ENCODE assay signal across 1 cellular context in the genomic region with DNA sequence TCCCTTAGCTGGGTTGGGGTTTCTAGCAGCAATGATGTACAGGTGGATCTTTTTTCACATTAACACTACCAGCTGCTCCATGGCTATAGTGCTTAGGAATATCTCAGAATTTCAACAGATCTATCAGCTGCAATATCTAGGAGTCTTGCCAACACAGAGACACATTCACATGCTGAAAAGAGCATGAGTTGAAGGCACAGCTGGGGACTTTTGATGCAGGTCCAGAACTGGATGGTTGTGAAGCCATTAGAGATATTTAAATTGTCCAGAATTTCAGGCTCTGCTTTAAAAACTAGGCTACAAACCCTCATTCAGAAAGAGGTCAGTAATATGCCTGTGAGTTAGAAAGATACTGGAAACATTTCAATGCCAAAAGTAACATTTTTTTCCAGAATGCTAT.
TF ChIP-seq lines count a peak whose summit lies in the region.

No MANE protein-coding gene starts in this region.

TF ChIP-seq in SK-N-SH, 30 proteins besides CTCF, POLR2A, EP300 and RAD21 (continued from another document):
- TF ChIP-seq IRF3 (IDR thresholded peaks at IDR 0.05; ENCODE audit: low read depth, low read length) (no peak), RFX5 (IDR thresholded peaks at IDR 0.05; ENCODE audit: low read length) (no peak), JUND (IDR thresholded peaks at IDR 0.05) (no peak), ZBTB33 (IDR thresholded peaks at IDR 0.05; ENCODE audit: borderline replicate concordance, low read depth) (no peak), SMC3 (IDR thresholded peaks at IDR 0.05; ENCODE audit: low read depth, low read length) (no peak), NFIC (IDR thresholded peaks at IDR 0.05; ENCODE audit: borderline replicate concordance) (peak; percentile 65; the same call in 1 of the 2 replicates), GATA2 (CRISPR knock-in tag; IDR thresholded peaks at IDR 0.05) (no peak), GABPA (IDR thresholded peaks at IDR 0.05; ENCODE audit: low read depth) (no peak), ELF1 (IDR thresholded peaks at IDR 0.05) (no peak), NRF1 (IDR thresholded peaks at IDR 0.05; ENCODE audit: low read depth, low read length) (no peak), RCOR1 (IDR thresholded peaks at IDR 0.05; ENCODE audit: low read length) (no peak), MAX (IDR thresholded peaks at IDR 0.05; ENCODE audit: low read depth) (0 out of 2 replicates have a peak, but pooled peaks have one; percentile 43)
- TF ChIP-seq, protein P1, sequence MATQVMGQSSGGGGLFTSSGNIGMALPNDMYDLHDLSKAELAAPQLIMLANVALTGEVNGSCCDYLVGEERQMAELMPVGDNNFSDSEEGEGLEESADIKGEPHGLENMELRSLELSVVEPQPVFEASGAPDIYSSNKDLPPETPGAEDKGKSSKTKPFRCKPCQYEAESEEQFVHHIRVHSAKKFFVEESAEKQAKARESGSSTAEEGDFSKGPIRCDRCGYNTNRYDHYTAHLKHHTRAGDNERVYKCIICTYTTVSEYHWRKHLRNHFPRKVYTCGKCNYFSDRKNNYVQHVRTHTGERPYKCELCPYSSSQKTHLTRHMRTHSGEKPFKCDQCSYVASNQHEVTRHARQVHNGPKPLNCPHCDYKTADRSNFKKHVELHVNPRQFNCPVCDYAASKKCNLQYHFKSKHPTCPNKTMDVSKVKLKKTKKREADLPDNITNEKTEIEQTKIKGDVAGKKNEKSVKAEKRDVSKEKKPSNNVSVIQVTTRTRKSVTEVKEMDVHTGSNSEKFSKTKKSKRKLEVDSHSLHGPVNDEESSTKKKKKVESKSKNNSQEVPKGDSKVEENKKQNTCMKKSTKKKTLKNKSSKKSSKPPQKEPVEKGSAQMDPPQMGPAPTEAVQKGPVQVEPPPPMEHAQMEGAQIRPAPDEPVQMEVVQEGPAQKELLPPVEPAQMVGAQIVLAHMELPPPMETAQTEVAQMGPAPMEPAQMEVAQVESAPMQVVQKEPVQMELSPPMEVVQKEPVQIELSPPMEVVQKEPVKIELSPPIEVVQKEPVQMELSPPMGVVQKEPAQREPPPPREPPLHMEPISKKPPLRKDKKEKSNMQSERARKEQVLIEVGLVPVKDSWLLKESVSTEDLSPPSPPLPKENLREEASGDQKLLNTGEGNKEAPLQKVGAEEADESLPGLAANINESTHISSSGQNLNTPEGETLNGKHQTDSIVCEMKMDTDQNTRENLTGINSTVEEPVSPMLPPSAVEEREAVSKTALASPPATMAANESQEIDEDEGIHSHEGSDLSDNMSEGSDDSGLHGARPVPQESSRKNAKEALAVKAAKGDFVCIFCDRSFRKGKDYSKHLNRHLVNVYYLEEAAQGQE (IDR thresholded peaks at IDR 0.05; ENCODE audit: low read depth, low read length) = no peak
